21 cellular contexts compared by ENCODE assay signal in the genomic region with DNA sequence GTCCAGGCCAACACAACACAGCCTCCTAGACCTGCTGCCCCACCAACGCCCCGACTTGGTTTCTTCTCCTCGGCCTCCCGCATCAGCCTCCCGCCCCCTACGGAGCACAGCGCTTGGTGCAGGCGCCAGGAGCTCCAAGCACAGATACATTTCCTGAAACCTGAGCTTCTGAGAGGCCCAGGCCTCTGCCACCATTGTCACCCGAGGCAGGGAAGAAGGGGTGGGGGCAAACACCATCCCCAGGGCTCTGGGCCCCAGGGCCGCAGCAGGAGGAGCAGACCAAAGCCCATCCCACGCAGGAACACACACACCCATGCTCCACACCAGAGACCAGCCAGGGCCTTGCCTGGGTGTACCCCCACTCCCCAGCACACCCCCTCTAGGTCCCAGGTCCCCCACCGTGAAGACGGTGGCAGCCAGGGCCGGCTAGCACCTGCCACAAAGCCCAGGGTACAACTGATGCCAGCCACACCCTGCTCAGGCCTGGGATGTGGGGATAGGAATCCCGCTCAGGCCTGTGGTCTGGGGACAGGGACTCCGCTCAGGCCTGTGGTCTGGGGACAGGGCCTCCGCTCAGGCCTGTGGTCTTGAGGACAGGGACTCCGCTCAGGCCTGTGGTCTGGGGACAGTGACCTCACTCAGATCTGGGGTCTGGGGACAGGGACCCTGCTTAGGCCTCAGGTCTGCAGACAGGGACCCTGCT. TPM values are rescaled to one million over a fixed set of nuclear protein-coding genes. Genes with fewer than 3 reads are reported as not detected.
A peak's percentile ranks its signal among the peaks of the same experiment; 100 is the strongest.
DNase-seq lines count a peak whose midpoint lies in the region; ATAC-seq, FAIRE-seq and TF ChIP-seq lines count a peak whose summit lies in the region.
"Had no signal": no experiment of that assay in that cellular context is flagged by ENCODE, and none has a peak within 500 bp of the region (broad histone marks: within the 10 kb centered on the region; RNA-seq: fewer than 3 reads in every experiment).

No MANE protein-coding gene starts in this region.

- H4K91ac ChIP-seq in IMR-90 (ENCODE audit: insufficient read depth, low read depth, low read length), result no peak overlapping the region

- H3K4me3 ChIP-seq in BLaER1 treated with 17β-estradiol and CSF1 and Interleukin-3, amounts not matched to agents 10 nM and 100 nM, result no peak overlapping the region
- H3K4me3 ChIP-seq in IMR-90 (ENCODE audit: insufficient read depth, low read depth, low read length) (no peak overlapping the region), K562 (no peak overlapping the region)
- H3K4me3 ChIP-seq: MG63, psoas muscle, testis, uterus had no signal

- H4K20me1 ChIP-seq in BLaER1 treated with 17β-estradiol and CSF1 and Interleukin-3, amounts not matched to agents 10 nM and 100 nM, result peaks cover 46 to 83% (median 72%) of the 10 kb centered on the region in 11 experiments; a peak in 21 of 22 replicates
- H4K20me1 ChIP-seq in IMR-90 (ENCODE audit: insufficient read depth, low read length) (no peaks in the 10 kb centered on the region), K562 (replicated peaks; ENCODE audit: control insufficient read depth, insufficient read depth, low read length) (peaks cover 10% of the 10 kb centered on the region)

- H2BK20ac ChIP-seq in IMR-90 (ENCODE audit: low read depth, low read length), result no peak overlapping the region

- H3K4me1 ChIP-seq in BLaER1 treated with 17β-estradiol and CSF1 and Interleukin-3, amounts not matched to agents 10 nM and 100 nM, result peaks cover 15 to 91% (median 83%) of the 10 kb centered on the region in 10 experiments
- H3K4me1 ChIP-seq in IMR-90 (ENCODE audit: control insufficient read depth, insufficient read depth, low read length) (peaks cover 3% of the 10 kb centered on the region; the same call in 1 of the 2 replicates), K562 (replicated peaks in 1 of 2; ENCODE audit: control insufficient read depth in 2 of 2, insufficient read depth in 2 of 2, low read length in 2 of 2) (peaks cover 8 to 76% of the 10 kb centered on the region in 2 experiments; a peak in 4 of 5 replicates)
- H3K4me1 ChIP-seq: testis had no signal

- H3K79me1 ChIP-seq in IMR-90 (ENCODE audit: low read depth in 1 of 2, low read length in 2 of 2), result no peaks in the 10 kb centered on the region

- in situ Hi-C loops in IMR-90 (cut with MboI; ENCODE audit: low sequenced_read_pairs), result no loop called here
- in situ Hi-C loops in K562 (cut with MboI), result no loop called here

- POLR2A ChIA-PET in IMR-90 (lab: Charles Lee; ENCODE audit: unreplicated experiment) (no interaction called here), K562 (lab: Yijun Ruan, JAX) (no interaction called here)

- intact Hi-C loops in IMR-90 (cut with micrococcal nuclease) (no loop called here), K562 (cut with micrococcal nuclease) (no loop called here), left cardiac atrium (cut with DNase I) (no loop called here)

- H3K27me3 ChIP-seq in BLaER1 treated with 17β-estradiol and CSF1 and Interleukin-3, amounts not matched to agents 10 nM and 100 nM, result peaks cover 0 to 17% (median 0%) of the 10 kb centered on the region in 11 experiments; a peak in 8 of 22 replicates
- H3K27me3 ChIP-seq in IMR-90 (ENCODE audit: control insufficient read depth, insufficient read depth, low read length) (peaks cover 20% of the 10 kb centered on the region), K562 (ENCODE audit: control insufficient read depth in 2 of 2, insufficient read depth in 2 of 2, low read length in 2 of 2) (no peaks in the 10 kb centered on the region)
- H3K27me3 ChIP-seq: MG63, testis, uterus had no signal

- H2AFZ ChIP-seq in IMR-90 (replicated peaks; ENCODE audit: low read length, poor library complexity), result no peak overlapping the region
- H2AFZ ChIP-seq in K562 (ENCODE audit: low read depth, low read length), result no peak overlapping the region

- no peak overlapping the region for H3K4ac ChIP-seq in IMR-90 (ENCODE audit: low read depth, low read length)

- no peak for TF ChIP-seq RAD21 in IMR-90 (IDR thresholded peaks at IDR 0.05; ENCODE audit: low read length)
- no peak for TF ChIP-seq RAD21 in K562 (CRISPR knock-in tag; conservative IDR thresholded peaks at IDR 0.05 in 1 of 2, IDR thresholded peaks at IDR 0.05 in 1 of 2)

- no peak overlapping the region for H4K8ac ChIP-seq in IMR-90 (ENCODE audit: low read depth in 2 of 2, low read length in 2 of 2)

- no peaks in the 10 kb centered on the region for H3K36me3 ChIP-seq in BLaER1 treated with 17β-estradiol and CSF1 and Interleukin-3, amounts not matched to agents 10 nM and 100 nM
- H3K36me3 ChIP-seq in IMR-90 (ENCODE audit: control insufficient read depth, insufficient read depth, low read length), result no peaks in the 10 kb centered on the region
- peaks cover 12% of the 10 kb centered on the region; the same call in 1 of the 3 replicates for H3K36me3 ChIP-seq in K562 (ENCODE audit: control insufficient read depth, insufficient read depth, low read length)
- H3K36me3 ChIP-seq: MG63, uterus had no signal

- peak overlapping the region in 7 of 11 experiments; percentile 0 to 38 (median 18); a peak in 9 of 22 replicates for H3K27ac ChIP-seq in BLaER1 treated with 17β-estradiol and CSF1 and Interleukin-3, amounts not matched to agents 10 nM and 100 nM
- no peak overlapping the region for H3K27ac ChIP-seq in IMR-90 (ENCODE audit: insufficient read depth, low read length)
- H3K27ac ChIP-seq in K562 (ENCODE audit: extremely low read depth, low read depth, low read length), result no peak overlapping the region
- no peak overlapping the region for H3K27ac ChIP-seq in substantia nigra (ENCODE audit: low read depth, low read length, poor library complexity, severe bottlenecking)
- H3K27ac ChIP-seq: psoas muscle, testis, uterus had no signal

- peak overlapping the region in 10 of 11 experiments; percentile 1 to 100 (median 98); a peak in 19 of 22 replicates for H3K4me2 ChIP-seq in BLaER1 treated with 17β-estradiol and CSF1 and Interleukin-3, amounts not matched to agents 10 nM and 100 nM
- H3K4me2 ChIP-seq in IMR-90 (ENCODE audit: low read depth, low read length), result no peak overlapping the region
- no peak overlapping the region for H3K4me2 ChIP-seq in K562 (ENCODE audit: insufficient read depth, low read length)

- no peak overlapping the region for H2BK15ac ChIP-seq in IMR-90 (ENCODE audit: low read depth, low read length)

- no peak overlapping the region for H3K18ac ChIP-seq in IMR-90 (ENCODE audit: low read depth, low read length)

- WGBS in IMR-90 (ENCODE audit: extremely low coverage in 2 of 2, insufficient read length in 1 of 2), 2 experiments, result 64% methylated on average over 6 of the region's 18 CpGs; no CpG with 5 or more reads in 1 of the 2 experiments
- 63% methylated on average over 10 of the region's 18 CpGs for WGBS in K562 (ENCODE audit: insufficient coverage, low coverage, missing lambda C conversion rate)

- no peak for DNase-seq in IMR-90
- peak; percentile 61 for DNase-seq in NCI-H2171 (lab: John Stamatoyannopoulos, UW)
- DNase-seq in K562 (ENCODE audit: extremely low read depth in 1 of 4, low spot score in 3 of 4), result no peak
- no peak for DNase-seq in substantia nigra (lab: John Stamatoyannopoulos, UW)
- no peak for DNase-seq in GM20000 (ENCODE audit: low spot score)
- no peak for DNase-seq in T1000 (lab: John Stamatoyannopoulos, UW)
- DNase-seq in left cardiac atrium, result no peak
- DNase-seq: activated CD4-positive, alpha-beta T cell treated with anti-CD3 and anti-CD28 coated beads for 36 hours; activated T-cell treated with anti-CD3 and anti-CD28 coated beads, Interleukin-2, amount 50 U/mL, for 48 hours; DMS79; MG63; NCI-H1694; NCI-H82; psoas muscle; stimulated activated CD4-positive, alpha-beta T cell treated with anti-CD3 and anti-CD28 coated beads, Interleukin-2, amount 100 ng/mL, for 24 hours; testis; uterus had no signal

- TF ChIP-seq EP300 in K562 (IDR thresholded peaks at IDR 0.05; ENCODE audit: low read length), result no peak

- TF ChIP-seq POLR2A in IMR-90 (IDR thresholded peaks at IDR 0.05; ENCODE audit: low read depth, low read length) (no peak), K562 (conservative IDR thresholded peaks at IDR 0.05) (no peak)

- peak overlapping the region; percentile 28 for H2AK9ac ChIP-seq in IMR-90 (replicated peaks; ENCODE audit: low read depth, low read length, poor library complexity)

- H2BK120ac ChIP-seq in IMR-90 (ENCODE audit: low read depth, low read length), result no peak overlapping the region

- H2AK5ac ChIP-seq in IMR-90 (ENCODE audit: low read depth, low read length), result no peak overlapping the region

- dilution Hi-C loops in IMR-90 (cut with HindIII; ENCODE audit: low sequenced_read_pairs, unreplicated experiment), result no loop called here

- H4K5ac ChIP-seq in IMR-90 (ENCODE audit: low read depth, low read length), result no peak overlapping the region

- FAIRE-seq in K562 (lab: Jason Lieb, UNC), result no peak
- FAIRE-seq: endometrium, small intestine had no signal

- H3K9me1 ChIP-seq in IMR-90 (ENCODE audit: insufficient read depth, low read length) (no peaks in the 10 kb centered on the region), K562 (ENCODE audit: control insufficient read depth, insufficient read depth, low read length) (peaks cover 4% of the 10 kb centered on the region)

- no peak overlapping the region for H2BK5ac ChIP-seq in IMR-90 (ENCODE audit: low read depth, low read length, poor library complexity, severe bottlenecking)

- no peak overlapping the region for H3K23ac ChIP-seq in IMR-90 (ENCODE audit: low read depth, low read length)

- H3K79me2 ChIP-seq in K562 (ENCODE audit: control insufficient read depth, insufficient read depth, low read length), result peaks cover 59% of the 10 kb centered on the region

- BruUV-seq in IMR-90 (replicated peaks; lab: Mats Ljungman, UMichigan) (no TSS peak), K562 (replicated peaks; lab: Mats Ljungman, UMichigan) (no TSS peak)

- H3K9me3 ChIP-seq in BLaER1 treated with 17β-estradiol and CSF1 and Interleukin-3, amounts not matched to agents 10 nM and 100 nM (replicated peaks in 1 of 11), result no peaks in the 10 kb centered on the region
- no peaks in the 10 kb centered on the region for H3K9me3 ChIP-seq in IMR-90 (ENCODE audit: control insufficient read depth, insufficient read depth, low read length)
- no peaks in the 10 kb centered on the region for H3K9me3 ChIP-seq in K562 (replicated peaks; ENCODE audit: control insufficient read depth, insufficient read depth, low read depth, low read length)
- H3K9me3 ChIP-seq: MG63, psoas muscle, testis, uterus had no signal

- H3K9ac ChIP-seq in BLaER1 treated with 17β-estradiol and CSF1 and Interleukin-3, amounts not matched to agents 10 nM and 100 nM, result peak overlapping the region in 9 of 11 experiments; percentile 11 to 75 (median 31); a peak in 11 of 22 replicates
- no peak overlapping the region for H3K9ac ChIP-seq in IMR-90 (ENCODE audit: low read depth, low read length)
- H3K9ac ChIP-seq in K562 (ENCODE audit: insufficient read depth in 1 of 2, low read depth in 2 of 2, low read length in 2 of 2), result peak overlapping the region in 1 of 2 experiments; percentile 84; a peak in 2 of 4 replicates

- no peak overlapping the region for H3K14ac ChIP-seq in IMR-90 (replicated peaks; ENCODE audit: low read depth, low read length)

- TF ChIP-seq CTCF in IMR-90 (conservative IDR thresholded peaks at IDR 0.05; ENCODE audit: low read depth, low read length) (no peak), K562 (IDR thresholded peaks at IDR 0.05 in 2 of 3, conservative IDR thresholded peaks at IDR 0.05 in 1 of 3; ENCODE audit: insufficient read depth in 2 of 3, low read depth in 1 of 3, low read length in 3 of 3) (no peak), GM20000 (IDR thresholded peaks at IDR 0.05; ENCODE audit: extremely low read depth, missing control alignments) (no peak)

- CTCF ChIA-PET in IMR-90 (lab: Yijun Ruan, JAX), result no interaction called here
- CTCF ChIA-PET in K562 (lab: Yijun Ruan, JAX; ENCODE audit: low intra/inter-chr PET ratio), result no interaction called here

- ATAC-seq in IMR-90 (ENCODE audit: low read depth) (no peak), K562 (no peak), left cardiac atrium (no peak)
- ATAC-seq: activated CD4-positive, alpha-beta T cell treated with anti-CD3 and anti-CD28 coated beads for 36 hours had no signal

- H3K56ac ChIP-seq in IMR-90 (ENCODE audit: extremely low read depth, insufficient read depth, low read length), result no peak overlapping the region

RNA-seq across cellular contexts. Expression of gene JAG2, which starts 5.4 kb away (rescaled TPM):
- total RNA-seq in IMR-90 (2012; rRNA removed), result 0.18 and 0.28 TPM in 2 replicates
- polyA plus RNA-seq in IMR-90 (2012; rRNA removed), result 0.20 and 0.58 TPM in 2 replicates
- polyA plus RNA-seq in IMR-90 (2012; cell fraction: cytosol; rRNA removed), result 0.25 and 0.58 TPM in 2 replicates
- polyA plus RNA-seq in IMR-90 (2012; cell fraction: nucleus; rRNA removed; ENCODE audit: low replicate concordance), result 3.9 and 5.8 TPM in 2 replicates
- 61.3 and 185 TPM in 2 replicates for total RNA-seq in K562 (2011; cell fraction: chromatin; rRNA removed; ENCODE audit: low replicate concordance)
- total RNA-seq in K562 (2011; cell fraction: nucleolus; rRNA removed), result 142 and 150 TPM in 2 replicates
- total RNA-seq in K562 (2011; cell fraction: nucleoplasm; rRNA removed), result 67.6 and 76.6 TPM in 2 replicates
- 20.1 and 22.8 TPM in 2 replicates for total RNA-seq in K562 (2014; rRNA removed)
- total RNA-seq in K562 (2014; rRNA removed; fragmentation: Illumina TruSeq; extraction: Trizol), result 2.4 and 3.3 TPM in 2 replicates
- total RNA-seq in K562 (2015; rRNA removed; fragmentation: Illumina TruSeq; extraction: Trizol), result 10.5 and 10.7 TPM in 2 replicates
- 43.4 and 48.4 TPM in 2 replicates for total RNA-seq in K562 (2021)
- 8.6 and 12.1 TPM in 2 replicates for polyA plus RNA-seq in K562 (2011; rRNA removed)
- 10.2 and 16.7 TPM in 2 replicates for polyA plus RNA-seq in K562 (2011; cell fraction: cytosol; rRNA removed)
- 134 and 193 TPM in 2 replicates for polyA plus RNA-seq in K562 (2011; cell fraction: nucleus; rRNA removed)
- polyA plus RNA-seq in K562 (2012), result 20.4 and 32.1 TPM in 2 replicates
- 6.6 and 16.7 TPM in 2 replicates for polyA plus RNA-seq in K562 (2014; fragmentation: Illumina TruSeq; extraction: Trizol)
- under 1 TPM; 0.25 to 0.50 TPM for polyA plus RNA-seq in K562 (2014; fragmentation: Nextera tagmentation; extraction: Ambion mirVana)
- 24.5 and 38.0 TPM in 2 replicates for polyA plus RNA-seq in K562 (2014; rRNA removed)
- polyA minus RNA-seq in K562 (2011; rRNA and poly(A)+ RNA removed), result 8.1 and 12.6 TPM in 2 replicates
- 17.8 and 19.8 TPM in 2 replicates for polyA minus RNA-seq in K562 (2011; cell fraction: cytosol; rRNA and poly(A)+ RNA removed)
- 39.4 and 47.9 TPM in 2 replicates for polyA minus RNA-seq in K562 (2011; cell fraction: nucleus; rRNA and poly(A)+ RNA removed)
- 10 to 100 TPM; 22.4 to 25.5 TPM for total RNA-seq in left cardiac atrium
- polyA plus RNA-seq: CD4-positive, alpha-beta memory T cell had no signal

RNA-seq across cellular contexts. Expression of gene NUDT14, which starts 17.9 kb away (rescaled TPM):
- 5.6 and 6.4 TPM in 2 replicates for total RNA-seq in IMR-90 (2012; rRNA removed)
- 9.3 and 11.8 TPM in 2 replicates for polyA plus RNA-seq in IMR-90 (2012; rRNA removed)
- polyA plus RNA-seq in IMR-90 (2012; cell fraction: cytosol; rRNA removed), result 25.5 TPM in 2 replicates
- polyA plus RNA-seq in IMR-90 (2012; cell fraction: nucleus; rRNA removed; ENCODE audit: low replicate concordance), result 12.8 and 30.0 TPM in 2 replicates
- 7.5 and 26.6 TPM in 2 replicates for total RNA-seq in K562 (2011; cell fraction: chromatin; rRNA removed; ENCODE audit: low replicate concordance)
- 23.2 and 26.8 TPM in 2 replicates for total RNA-seq in K562 (2011; cell fraction: nucleolus; rRNA removed)
- total RNA-seq in K562 (2011; cell fraction: nucleoplasm; rRNA removed), result 10.1 and 13.7 TPM in 2 replicates
- total RNA-seq in K562 (2014; rRNA removed), result 12.3 and 13.2 TPM in 2 replicates
- 1.7 and 2.1 TPM in 2 replicates for total RNA-seq in K562 (2014; rRNA removed; fragmentation: Illumina TruSeq; extraction: Trizol)
- 11.7 and 11.9 TPM in 2 replicates for total RNA-seq in K562 (2015; rRNA removed; fragmentation: Illumina TruSeq; extraction: Trizol)
- 15.7 and 16.3 TPM in 2 replicates for total RNA-seq in K562 (2021)
- 8.3 and 10.6 TPM in 2 replicates for polyA plus RNA-seq in K562 (2011; rRNA removed)
- 10.6 and 23.4 TPM in 2 replicates for polyA plus RNA-seq in K562 (2011; cell fraction: cytosol; rRNA removed)
- polyA plus RNA-seq in K562 (2011; cell fraction: nucleus; rRNA removed), result 16.5 and 26.6 TPM in 2 replicates
- polyA plus RNA-seq in K562 (2012), result 20.4 and 28.6 TPM in 2 replicates
- polyA plus RNA-seq in K562 (2014; fragmentation: Illumina TruSeq; extraction: Trizol), result 3.1 and 6.4 TPM in 2 replicates
- under 1 TPM; 0.14 to 0.85 TPM for polyA plus RNA-seq in K562 (2014; fragmentation: Nextera tagmentation; extraction: Ambion mirVana)
- polyA plus RNA-seq in K562 (2014; rRNA removed), result 8.2 and 14.5 TPM in 2 replicates
- 1.1 and 2.3 TPM in 2 replicates for polyA minus RNA-seq in K562 (2011; rRNA and poly(A)+ RNA removed)
- 3.7 and 9.5 TPM in 2 replicates for polyA minus RNA-seq in K562 (2011; cell fraction: cytosol; rRNA and poly(A)+ RNA removed)
- polyA minus RNA-seq in K562 (2011; cell fraction: nucleus; rRNA and poly(A)+ RNA removed), result 2.7 and 3.6 TPM in 2 replicates
- 10 to 100 TPM; 25.9 to 29.1 TPM for total RNA-seq in left cardiac atrium

Comparison
In these comparisons a context has a peak if more than half of its experiments do, and no peak if none do; other contexts are left out.
1. H3K27ac ChIP-seq: peak in BLaER1 treated with 17β-estradiol and CSF1 and Interleukin-3, amounts not matched to agents 10 nM and 100 nM (7 of 11); none in IMR-90 (single experiment), K562 (single experiment) and substantia nigra (single experiment).
2. H3K4me2 ChIP-seq: peak in BLaER1 treated with 17β-estradiol and CSF1 and Interleukin-3, amounts not matched to agents 10 nM and 100 nM (10 of 11); none in IMR-90 (single experiment) and K562 (single experiment).